In genomic region chr6:156780962-156781705, GRCh38 we compare ENCODE assay signal across 8 cellular contexts. TPM values are rescaled to one million over a fixed set of nuclear protein-coding genes. Genes with fewer than 3 reads are reported as not detected.
DNase-seq lines count a peak whose midpoint lies in the region; ATAC-seq and TF ChIP-seq lines count a peak whose summit lies in the region.

No MANE protein-coding gene starts in this region.

- H3K9me3 Mint-ChIP-seq in MCF 10A (ENCODE audit: unreplicated experiment) = no peaks in the 10 kb centered on the region

- peaks cover 13% of the 10 kb centered on the region for H3K4me1 Mint-ChIP-seq in MCF 10A (ENCODE audit: insufficient read depth, unreplicated experiment)

- H3K4me3 ChIP-seq in AG04449 (ENCODE audit: low read depth, low read length) (peak overlapping the region; percentile 77), HUES6 (ENCODE audit: low read depth, low read length) (peak overlapping the region; percentile 86), mucosa of rectum (ENCODE audit: low read length in 2 of 2) (peak overlapping the region; percentile 94 to 95)

- H3K36me3 ChIP-seq in HUES6 (ENCODE audit: control insufficient read depth, insufficient read depth, low read length) = no peaks in the 10 kb centered on the region
- peaks cover 0 to 3% of the 10 kb centered on the region in 2 donors for H3K36me3 ChIP-seq in mucosa of rectum (ENCODE audit: control insufficient read depth in 2 of 2, insufficient read depth in 2 of 2, low read length in 2 of 2)

- H3K27me3 Mint-ChIP-seq in MCF 10A (ENCODE audit: insufficient read depth, unreplicated experiment) = no peaks in the 10 kb centered on the region

- no peak overlapping the region for H3K9ac ChIP-seq in HUES6 (ENCODE audit: low read length)
- peak overlapping the region; percentile 63 to 93 for H3K9ac ChIP-seq in mucosa of rectum (ENCODE audit: low read depth in 1 of 2, low read length in 2 of 2)

- intact Hi-C loops in MCF 10A (cut with micrococcal nuclease) = loop anchor here (1.0 to 5.0 kb wide), 6 partner anchors 86 to 1464 kb away; no protein-coding TSS in a partner anchor

- H3K4me3 Mint-ChIP-seq in MCF 10A (ENCODE audit: unreplicated experiment) = peak overlapping the region; percentile 79

- H3K27me3 ChIP-seq in HUES6 (ENCODE audit: control insufficient read depth, insufficient read depth, low read length) = no peaks in the 10 kb centered on the region
- no peaks in the 10 kb centered on the region for H3K27me3 ChIP-seq in mucosa of rectum (ENCODE audit: control insufficient read depth in 2 of 2, insufficient read depth in 2 of 2, low read length in 2 of 2)

- BruUV-seq in MCF 10A (replicated peaks; lab: Mats Ljungman, UMichigan) = no TSS peak

- CTCF ChIA-PET in AG04449 (lab: Yijun Ruan, JAX) = interaction anchor here (0.7 to 1.2 kb wide), 5 partner anchors 168 to 403 kb away, joined by 3 to 5 read pairs (median 4); no protein-coding TSS in a partner anchor
- CTCF ChIA-PET in MCF 10A (lab: Yijun Ruan, JAX) = interaction anchor here (0.6 to 1.4 kb wide), 9 partner anchors 19 to 587 kb away, joined by 3 to 5 read pairs (median 3); no protein-coding TSS in a partner anchor

- H3K27ac Mint-ChIP-seq in MCF 10A (ENCODE audit: low read depth, unreplicated experiment) = peak overlapping the region; percentile 97

- H3K4me1 ChIP-seq in HUES6 (ENCODE audit: control insufficient read depth, insufficient read depth, low read length) = peaks cover 25% of the 10 kb centered on the region
- peaks cover 13 to 20% of the 10 kb centered on the region in 2 donors for H3K4me1 ChIP-seq in mucosa of rectum (ENCODE audit: control insufficient read depth in 2 of 2, insufficient read depth in 2 of 2, low read length in 2 of 2)

- POLR2A ChIA-PET in AG04449 (lab: Yijun Ruan, JAX) (no interaction called here), MCF 10A (lab: Yijun Ruan, JAX) (interaction anchor here (0.6 to 6.6 kb wide), 31 partner anchors 8 to 1468 kb away, joined by 3 to 196 read pairs (median 5); partner anchors contain the start of gene TFB1M)

- ATAC-seq in HG03135 (IDR thresholded peaks at IDR 0.05; ENCODE audit: unreplicated experiment) = no peak

- TF ChIP-seq CTCF in AG04449 (IDR thresholded peaks at IDR 0.05; ENCODE audit: insufficient read depth, low read length, missing control alignments) (no peak), MCF 10A (IDR thresholded peaks at IDR 0.05; ENCODE audit: unreplicated experiment) (no peak)

- DNase-seq in AG04449 (ENCODE audit: low read depth, low spot score) (no peak), MCF 10A (ENCODE audit: unreplicated experiment) (peak; percentile 12), iPS-NIHi11 (ENCODE audit: low spot score) (no peak), putamen (ENCODE audit: low spot score) (no peak), NCI-H510A treated with DMSO at 0.1 percent for 48 hours (lab: John Stamatoyannopoulos, UW) (no peak)

- H3K27ac ChIP-seq in HUES6 (ENCODE audit: low read depth, low read length) (no peak overlapping the region), mucosa of rectum (ENCODE audit: low read depth in 2 of 2, low read length in 2 of 2) (peak overlapping the region; percentile 97 to 98)

- H3K9me3 ChIP-seq in HUES6 (ENCODE audit: control insufficient read depth, insufficient read depth, low read depth, low read length) (no peaks in the 10 kb centered on the region), mucosa of rectum (ENCODE audit: control insufficient read depth in 2 of 2, low read length in 2 of 2) (no peaks in the 10 kb centered on the region)

- H3K36me3 Mint-ChIP-seq in MCF 10A (ENCODE audit: insufficient read depth, unreplicated experiment) = peaks cover 20% of the 10 kb centered on the region

RNA-seq across cellular contexts. Expression of gene ARID1B, which starts 4.0 kb away (rescaled TPM):
- total RNA-seq in MCF 10A (2022) = 62.2 and 63.9 TPM in 2 replicates
